6 cellular contexts compared by ENCODE assay signal in genomic region chr2:15399241-15399640, GRCh38.
"Had no signal": no experiment of that assay in that cellular context is flagged by ENCODE, and none has a peak within 500 bp of the region (broad histone marks: within the 10 kb centered on the region; RNA-seq: fewer than 3 reads in every experiment).

No MANE protein-coding gene starts in this region.

- FAIRE-seq: HTR-8/SVneo had no signal

- DNase-seq: GOT3, H7, HCEC 1CT, IMR-90, KBM-7 had no signal
